In the genomic region with DNA sequence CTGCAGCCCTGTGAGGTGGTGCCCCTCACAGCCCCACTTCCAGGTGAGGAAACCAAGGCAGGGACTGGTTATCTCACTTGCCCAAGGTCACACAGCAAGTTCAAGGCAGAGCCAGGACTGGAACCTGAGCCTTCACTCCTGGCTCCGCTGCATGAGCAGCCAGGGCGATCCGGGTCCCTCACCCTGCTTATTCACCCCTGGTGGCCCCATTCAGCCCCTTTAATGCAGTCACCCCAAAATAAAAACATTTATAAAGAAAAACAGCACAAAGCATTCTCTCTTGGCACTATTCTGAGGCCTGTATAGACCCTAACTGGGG, we compare ENCODE assay signal across 16 cellular contexts. TPM values are rescaled to one million over a fixed set of nuclear protein-coding genes. Genes with fewer than 3 reads are reported as not detected.
A peak's percentile ranks its signal among the peaks of the same experiment; 100 is the strongest.
DNase-seq lines count a peak whose midpoint lies in the region; ATAC-seq and TF ChIP-seq lines count a peak whose summit lies in the region.
"Had no signal": no experiment of that assay in that cellular context is flagged by ENCODE, and none has a peak within 500 bp of the region (broad histone marks: within the 10 kb centered on the region; RNA-seq: fewer than 3 reads in every experiment).

No MANE protein-coding gene starts in this region.

- intact Hi-C loops in activated CD8-positive, alpha-beta T cell treated with anti-CD3 and anti-CD28 coated beads for 36 hours (cut with micrococcal nuclease) = no loop called here

- peak overlapping the region; percentile 49 for H3K27ac Mint-ChIP-seq in activated CD8-positive, alpha-beta T cell treated with anti-CD3 and anti-CD28 coated beads, Interleukin-2, amount 10 ng/mL, durations not matched to agents 7 days and 5 days
- H3K27ac Mint-ChIP-seq in activated CD8-positive, alpha-beta T cell treated with anti-CD3 and anti-CD28 coated beads for 36 hours = no peak overlapping the region
- H3K27ac Mint-ChIP-seq in glutamatergic neuron (ENCODE audit: unreplicated experiment) = no peak overlapping the region

- H2AK5ac ChIP-seq in mesenchymal stem cell (ENCODE audit: low read length, severe bottlenecking) = no peak overlapping the region

- CTCF ChIA-PET in activated CD8-positive, alpha-beta T cell treated with anti-CD3 and anti-CD28 coated beads, Interleukin-2, amount 10 ng/mL, durations not matched to agents 7 days and 5 days (lab: Charles Lee) = interaction anchor here (1.3 kb wide), 1 partner anchor 12 kb away, joined by 3 read pairs; no protein-coding TSS in a partner anchor
- CTCF ChIA-PET in activated CD8-positive, alpha-beta T cell treated with anti-CD3 and anti-CD28 coated beads for 36 hours (lab: Charles Lee) = interaction anchor here (1.6 kb wide), 1 partner anchor 32 kb away, joined by 4 read pairs; no protein-coding TSS in a partner anchor
- CTCF ChIA-PET in RWPE1 (lab: Yijun Ruan, JAX) = interaction anchor here (1.1 kb wide), 1 partner anchor 160 kb away, joined by 3 read pairs; no protein-coding TSS in a partner anchor

- H3K9ac ChIP-seq in mesenchymal stem cell (ENCODE audit: low read length) = no peak overlapping the region
- H3K9ac ChIP-seq: BLaER1 had no signal

- no peaks in the 10 kb centered on the region for H3K27me3 Mint-ChIP-seq in activated CD8-positive, alpha-beta T cell treated with anti-CD3 and anti-CD28 coated beads, Interleukin-2, amount 10 ng/mL, durations not matched to agents 7 days and 5 days (ENCODE audit: low read depth)
- no peaks in the 10 kb centered on the region for H3K27me3 Mint-ChIP-seq in activated CD8-positive, alpha-beta T cell treated with anti-CD3 and anti-CD28 coated beads for 36 hours
- no peaks in the 10 kb centered on the region for H3K27me3 Mint-ChIP-seq in glutamatergic neuron (ENCODE audit: unreplicated experiment)
- H3K27me3 Mint-ChIP-seq: CD4-positive, CD25-positive, alpha-beta regulatory T cell had no signal

- no peak overlapping the region for H3K18ac ChIP-seq in mesenchymal stem cell (ENCODE audit: low read depth in 1 of 2, low read length in 2 of 2)

- peaks cover 48% of the 10 kb centered on the region for H3K36me3 Mint-ChIP-seq in activated CD8-positive, alpha-beta T cell treated with anti-CD3 and anti-CD28 coated beads, Interleukin-2, amount 10 ng/mL, durations not matched to agents 7 days and 5 days (ENCODE audit: low read depth)
- peaks cover 34% of the 10 kb centered on the region for H3K36me3 Mint-ChIP-seq in activated CD8-positive, alpha-beta T cell treated with anti-CD3 and anti-CD28 coated beads for 36 hours (ENCODE audit: low read depth)
- peaks cover 3% of the 10 kb centered on the region for H3K36me3 Mint-ChIP-seq in glutamatergic neuron (ENCODE audit: unreplicated experiment)

- no peak overlapping the region for H2BK5ac ChIP-seq in mesenchymal stem cell (ENCODE audit: low read depth, low read length, poor library complexity, severe bottlenecking)

- H2AFZ ChIP-seq in mesenchymal stem cell (ENCODE audit: low read depth, low read length) = no peak overlapping the region

- H3K14ac ChIP-seq in mesenchymal stem cell (ENCODE audit: low read length in 2 of 2) = no peak overlapping the region

- no peak overlapping the region for H3K4me3 ChIP-seq in mesenchymal stem cell (ENCODE audit: insufficient read depth in 1 of 2, low read depth in 1 of 2, low read length in 2 of 2)
- H3K4me3 ChIP-seq: BLaER1 had no signal

- peak overlapping the region; percentile 45 for H4K91ac ChIP-seq in mesenchymal stem cell (ENCODE audit: low read length)

- H3K4me1 ChIP-seq in mesenchymal stem cell (ENCODE audit: control insufficient read depth, insufficient read depth, low read depth, low read length) = no peaks in the 10 kb centered on the region

- no peak overlapping the region for H3K4me3 Mint-ChIP-seq in activated CD8-positive, alpha-beta T cell treated with anti-CD3 and anti-CD28 coated beads, Interleukin-2, amount 10 ng/mL, durations not matched to agents 7 days and 5 days
- no peak overlapping the region for H3K4me3 Mint-ChIP-seq in activated CD8-positive, alpha-beta T cell treated with anti-CD3 and anti-CD28 coated beads for 36 hours
- H3K4me3 Mint-ChIP-seq in glutamatergic neuron (ENCODE audit: unreplicated experiment) = no peak overlapping the region
- H3K4me3 Mint-ChIP-seq: CD4-positive, CD25-positive, alpha-beta regulatory T cell had no signal

- no peaks in the 10 kb centered on the region for H3K9me3 Mint-ChIP-seq in activated CD8-positive, alpha-beta T cell treated with anti-CD3 and anti-CD28 coated beads, Interleukin-2, amount 10 ng/mL, durations not matched to agents 7 days and 5 days (ENCODE audit: insufficient read depth)
- no peaks in the 10 kb centered on the region for H3K9me3 Mint-ChIP-seq in activated CD8-positive, alpha-beta T cell treated with anti-CD3 and anti-CD28 coated beads for 36 hours
- peaks cover 3% of the 10 kb centered on the region for H3K9me3 Mint-ChIP-seq in glutamatergic neuron (ENCODE audit: unreplicated experiment)
- H3K9me3 Mint-ChIP-seq: CD4-positive, CD25-positive, alpha-beta regulatory T cell had no signal

- no peak overlapping the region for H2BK15ac ChIP-seq in mesenchymal stem cell (ENCODE audit: low read depth, poor library complexity, severe bottlenecking)

- H2BK12ac ChIP-seq in mesenchymal stem cell (ENCODE audit: low read length in 2 of 2) = no peak overlapping the region

- H3K27ac ChIP-seq in C4-2B = peak overlapping the region; percentile 42
- peak overlapping the region; percentile 14; the same call in 1 of the 2 replicates for H3K27ac ChIP-seq in RWPE1
- H3K27ac ChIP-seq in mesenchymal stem cell (ENCODE audit: low read length, poor library complexity, severe bottlenecking) = no peak overlapping the region
- H3K27ac ChIP-seq: BLaER1, HL-60 had no signal

- DNase-seq in activated CD8-positive, alpha-beta T cell treated with anti-CD3 and anti-CD28 coated beads, Interleukin-2, amount 10 ng/mL, durations not matched to agents 7 days and 5 days = no peak
- DNase-seq in activated CD8-positive, alpha-beta T cell treated with anti-CD3 and anti-CD28 coated beads for 36 hours = no peak
- DNase-seq in RWPE1 (ENCODE audit: low spot score) (no peak), mesenchymal stem cell (no peak), glutamatergic neuron (no peak), NCI-H2227 treated with DMSO at 0.1 percent for 48 hours (lab: John Stamatoyannopoulos, UW) (no peak)
- DNase-seq: 8988T; AML-193; CD4-positive, CD25-positive, alpha-beta regulatory T cell; DMS53; GF-D8 had no signal

- peak overlapping the region; percentile 62 for H4K8ac ChIP-seq in mesenchymal stem cell (ENCODE audit: low read length)

- POLR2A ChIA-PET in activated CD8-positive, alpha-beta T cell treated with anti-CD3 and anti-CD28 coated beads, Interleukin-2, amount 10 ng/mL, durations not matched to agents 7 days and 5 days (lab: Charles Lee) = no interaction called here
- POLR2A ChIA-PET in activated CD8-positive, alpha-beta T cell treated with anti-CD3 and anti-CD28 coated beads for 36 hours (lab: Charles Lee) = no interaction called here
- POLR2A ChIA-PET in RWPE1 (lab: Yijun Ruan, JAX; ENCODE audit: low non-redundant PET) = no interaction called here

- H3K4ac ChIP-seq in mesenchymal stem cell (ENCODE audit: low read depth in 1 of 2, low read length in 2 of 2) = no peak overlapping the region

- H3K79me1 ChIP-seq in mesenchymal stem cell (replicated peaks; ENCODE audit: low read length, poor library complexity, severe bottlenecking) = peaks cover 7% of the 10 kb centered on the region

- peaks cover 2% of the 10 kb centered on the region for H3K4me1 Mint-ChIP-seq in activated CD8-positive, alpha-beta T cell treated with anti-CD3 and anti-CD28 coated beads, Interleukin-2, amount 10 ng/mL, durations not matched to agents 7 days and 5 days (ENCODE audit: low read depth)
- no peaks in the 10 kb centered on the region for H3K4me1 Mint-ChIP-seq in activated CD8-positive, alpha-beta T cell treated with anti-CD3 and anti-CD28 coated beads for 36 hours (ENCODE audit: low read depth)
- no peaks in the 10 kb centered on the region for H3K4me1 Mint-ChIP-seq in glutamatergic neuron (ENCODE audit: low read depth, unreplicated experiment)
- H3K4me1 Mint-ChIP-seq: CD4-positive, CD25-positive, alpha-beta regulatory T cell had no signal

- peaks cover 72 to 94% of the 10 kb centered on the region in 2 experiments for H3K36me3 ChIP-seq in mesenchymal stem cell (ENCODE audit: control insufficient read depth in 1 of 2, insufficient read depth in 2 of 2, low read depth in 1 of 2, low read length in 2 of 2)

- no peak for TF ChIP-seq CTCF in activated CD8-positive, alpha-beta T cell treated with anti-CD3 and anti-CD28 coated beads for 36 hours (IDR thresholded peaks at IDR 0.05)
- TF ChIP-seq CTCF in C4-2B (conservative IDR thresholded peaks at IDR 0.05) (no peak), RWPE1 (conservative IDR thresholded peaks at IDR 0.05; ENCODE audit: low read depth) (no peak), glutamatergic neuron (IDR thresholded peaks at IDR 0.05; ENCODE audit: partially characterized antibody, unreplicated experiment) (no peak)

- no peak for ATAC-seq in activated CD8-positive, alpha-beta T cell treated with anti-CD3 and anti-CD28 coated beads, Interleukin-2, amount 10 ng/mL, durations not matched to agents 7 days and 5 days
- no peak for ATAC-seq in activated CD8-positive, alpha-beta T cell treated with anti-CD3 and anti-CD28 coated beads for 36 hours
- no peak for ATAC-seq in GM21576 (IDR thresholded peaks at IDR 0.05; ENCODE audit: unreplicated experiment)
- ATAC-seq: HCT116 had no signal

- H3K9me3 ChIP-seq in mesenchymal stem cell (ENCODE audit: control insufficient read depth, low read length) = no peaks in the 10 kb centered on the region
- H3K9me3 ChIP-seq: BLaER1 had no signal

- no peak overlapping the region for H3K23ac ChIP-seq in mesenchymal stem cell (ENCODE audit: low read length in 2 of 2)

- H3K4me2 ChIP-seq in mesenchymal stem cell (ENCODE audit: low read length, poor library complexity, severe bottlenecking) = no peak overlapping the region
- H3K4me2 ChIP-seq: BLaER1 had no signal

- H3K27me3 ChIP-seq in mesenchymal stem cell (ENCODE audit: control insufficient read depth in 1 of 2, insufficient read depth in 1 of 2, low read length in 2 of 2) = no peaks in the 10 kb centered on the region
- H3K27me3 ChIP-seq: BLaER1 had no signal

- WGBS in mesenchymal stem cell = 91% methylated on average over 3 of the region's 3 CpGs

- H2BK120ac ChIP-seq in mesenchymal stem cell (ENCODE audit: low read depth, low read length) = no peak overlapping the region

RNA-seq across cellular contexts. Expression of gene POLR1A, which starts 57.3 kb away (rescaled TPM):
- 10 to 100 TPM; 40.8 to 41.5 TPM for total RNA-seq in activated CD8-positive, alpha-beta T cell treated with anti-CD3 and anti-CD28 coated beads, Interleukin-2, amount 10 ng/mL, durations not matched to agents 7 days and 5 days
- total RNA-seq in activated CD8-positive, alpha-beta T cell treated with anti-CD3 and anti-CD28 coated beads for 36 hours = 10 to 100 TPM; 41.8 to 42.1 TPM
- 6.9 TPM for polyA plus RNA-seq in mesenchymal stem cell (2013, experiment 1 of 2)
- polyA plus RNA-seq in mesenchymal stem cell (2013, experiment 2 of 2) = 6.5 TPM
- 34.7 TPM for total RNA-seq in glutamatergic neuron (ENCODE audit: unreplicated experiment)

RNA-seq across cellular contexts. Expression of gene PTCD3, which starts 57.7 kb away (rescaled TPM):
- total RNA-seq in activated CD8-positive, alpha-beta T cell treated with anti-CD3 and anti-CD28 coated beads, Interleukin-2, amount 10 ng/mL, durations not matched to agents 7 days and 5 days = 100 to 1,000 TPM; 136 to 139 TPM
- 100 to 1,000 TPM; 180 to 191 TPM for total RNA-seq in activated CD8-positive, alpha-beta T cell treated with anti-CD3 and anti-CD28 coated beads for 36 hours
- polyA plus RNA-seq in mesenchymal stem cell (2013, experiment 1 of 2) = 28.0 TPM
- 28.0 TPM for polyA plus RNA-seq in mesenchymal stem cell (2013, experiment 2 of 2)
- total RNA-seq in glutamatergic neuron (ENCODE audit: unreplicated experiment) = 104 TPM
